In the genomic region with DNA sequence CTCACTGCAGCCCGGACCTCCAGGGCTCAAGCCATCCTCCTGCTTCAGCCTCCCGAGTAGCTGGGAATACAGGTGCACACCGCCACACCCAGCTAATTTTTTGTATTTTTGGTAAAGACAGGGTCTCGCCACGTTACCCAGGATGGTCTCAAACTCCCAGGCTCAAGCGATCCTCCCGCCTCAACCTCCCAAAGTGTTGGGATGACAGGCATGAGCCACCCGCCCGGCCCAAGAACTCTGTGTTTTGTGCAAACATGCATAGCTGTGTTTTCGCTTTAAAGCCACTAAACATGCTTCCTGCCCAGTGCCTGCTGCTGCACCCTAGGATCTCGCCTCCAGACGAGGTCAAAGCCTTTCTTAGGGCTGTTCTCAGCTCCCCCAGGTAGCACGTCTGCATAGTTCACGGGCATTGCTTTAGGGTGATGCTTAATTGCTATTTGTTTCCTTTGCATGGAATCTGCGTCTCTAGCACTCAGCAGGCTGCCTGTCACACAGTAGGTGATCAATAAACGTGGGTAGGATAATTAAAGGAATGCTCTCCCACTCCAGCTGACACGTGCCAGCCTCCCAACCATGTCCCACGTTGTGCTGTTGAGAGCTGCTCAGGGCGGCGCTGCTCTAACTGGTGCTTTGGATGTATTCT, we compare ENCODE assay signal across 1 cellular context.
TF ChIP-seq lines count a peak whose summit lies in the region.

No MANE protein-coding gene starts in this region.

TF ChIP-seq in GM23338, 12 proteins besides CTCF, POLR2A, EP300 and RAD21 (continued from another document):
- TF ChIP-seq, protein P1, sequence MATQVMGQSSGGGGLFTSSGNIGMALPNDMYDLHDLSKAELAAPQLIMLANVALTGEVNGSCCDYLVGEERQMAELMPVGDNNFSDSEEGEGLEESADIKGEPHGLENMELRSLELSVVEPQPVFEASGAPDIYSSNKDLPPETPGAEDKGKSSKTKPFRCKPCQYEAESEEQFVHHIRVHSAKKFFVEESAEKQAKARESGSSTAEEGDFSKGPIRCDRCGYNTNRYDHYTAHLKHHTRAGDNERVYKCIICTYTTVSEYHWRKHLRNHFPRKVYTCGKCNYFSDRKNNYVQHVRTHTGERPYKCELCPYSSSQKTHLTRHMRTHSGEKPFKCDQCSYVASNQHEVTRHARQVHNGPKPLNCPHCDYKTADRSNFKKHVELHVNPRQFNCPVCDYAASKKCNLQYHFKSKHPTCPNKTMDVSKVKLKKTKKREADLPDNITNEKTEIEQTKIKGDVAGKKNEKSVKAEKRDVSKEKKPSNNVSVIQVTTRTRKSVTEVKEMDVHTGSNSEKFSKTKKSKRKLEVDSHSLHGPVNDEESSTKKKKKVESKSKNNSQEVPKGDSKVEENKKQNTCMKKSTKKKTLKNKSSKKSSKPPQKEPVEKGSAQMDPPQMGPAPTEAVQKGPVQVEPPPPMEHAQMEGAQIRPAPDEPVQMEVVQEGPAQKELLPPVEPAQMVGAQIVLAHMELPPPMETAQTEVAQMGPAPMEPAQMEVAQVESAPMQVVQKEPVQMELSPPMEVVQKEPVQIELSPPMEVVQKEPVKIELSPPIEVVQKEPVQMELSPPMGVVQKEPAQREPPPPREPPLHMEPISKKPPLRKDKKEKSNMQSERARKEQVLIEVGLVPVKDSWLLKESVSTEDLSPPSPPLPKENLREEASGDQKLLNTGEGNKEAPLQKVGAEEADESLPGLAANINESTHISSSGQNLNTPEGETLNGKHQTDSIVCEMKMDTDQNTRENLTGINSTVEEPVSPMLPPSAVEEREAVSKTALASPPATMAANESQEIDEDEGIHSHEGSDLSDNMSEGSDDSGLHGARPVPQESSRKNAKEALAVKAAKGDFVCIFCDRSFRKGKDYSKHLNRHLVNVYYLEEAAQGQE (IDR thresholded peaks at IDR 0.05; ENCODE audit: unreplicated experiment): no peak
- TF ChIP-seq CREB1 (CRISPR knock-in tag; IDR thresholded peaks at IDR 0.05; ENCODE audit: low read depth) (no peak), ZNF331 (CRISPR knock-in tag; IDR thresholded peaks at IDR 0.05; ENCODE audit: low read depth) (no peak), POLR2AphosphoS5 (IDR thresholded peaks at IDR 0.05; ENCODE audit: low read depth) (no peak), STAT1 (IDR thresholded peaks at IDR 0.05; ENCODE audit: unreplicated experiment) (no peak)
- TF ChIP-seq, protein P2, sequence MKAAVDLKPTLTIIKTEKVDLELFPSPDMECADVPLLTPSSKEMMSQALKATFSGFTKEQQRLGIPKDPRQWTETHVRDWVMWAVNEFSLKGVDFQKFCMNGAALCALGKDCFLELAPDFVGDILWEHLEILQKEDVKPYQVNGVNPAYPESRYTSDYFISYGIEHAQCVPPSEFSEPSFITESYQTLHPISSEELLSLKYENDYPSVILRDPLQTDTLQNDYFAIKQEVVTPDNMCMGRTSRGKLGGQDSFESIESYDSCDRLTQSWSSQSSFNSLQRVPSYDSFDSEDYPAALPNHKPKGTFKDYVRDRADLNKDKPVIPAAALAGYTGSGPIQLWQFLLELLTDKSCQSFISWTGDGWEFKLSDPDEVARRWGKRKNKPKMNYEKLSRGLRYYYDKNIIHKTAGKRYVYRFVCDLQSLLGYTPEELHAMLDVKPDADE (IDR thresholded peaks at IDR 0.05): no peak
TF ChIP-seq in GM23338: peak in this region for 0.
